ENCODE assay signal across 14 cellular contexts in genomic region chr3:123546133-123546755, GRCh38. TPM values are rescaled to one million over a fixed set of nuclear protein-coding genes. Genes with fewer than 3 reads are reported as not detected.
A peak's percentile ranks its signal among the peaks of the same experiment; 100 is the strongest.
DNase-seq lines count a peak whose midpoint lies in the region; ATAC-seq, FAIRE-seq and TF ChIP-seq lines count a peak whose summit lies in the region.
"Had no signal": no experiment of that assay in that cellular context is flagged by ENCODE, and none has a peak within 500 bp of the region (broad histone marks: within the 10 kb centered on the region; RNA-seq: fewer than 3 reads in every experiment).

No MANE protein-coding gene starts in this region.

- FAIRE-seq in H54 (lab: Jason Lieb, UNC), result peak; percentile 84

- no peaks in the 10 kb centered on the region for H3K9me3 Mint-ChIP-seq in CD8-positive, alpha-beta T cell
- H3K9me3 Mint-ChIP-seq: activated naive CD8-positive, alpha-beta T cell treated with anti-CD3 and anti-CD28 coated beads for 36 hours; naive thymus-derived CD4-positive, alpha-beta T cell had no signal

- ATAC-seq in CD8-positive, alpha-beta T cell, result no peak
- ATAC-seq: heart left ventricle; naive thymus-derived CD4-positive, alpha-beta T cell had no signal

- H3K9me3 ChIP-seq in CD8-positive, alpha-beta T cell (ENCODE audit: low read length), result no peaks in the 10 kb centered on the region
- H3K9me3 ChIP-seq in vagina, result no peaks in the 10 kb centered on the region
- H3K9me3 ChIP-seq: heart left ventricle, suprapubic skin had no signal

- no peak for TF ChIP-seq CTCF in fibroblast of the aortic adventitia (IDR thresholded peaks at IDR 0.05; ENCODE audit: insufficient read depth, low read length)
- no peak for TF ChIP-seq CTCF in CD8-positive, alpha-beta T cell (IDR thresholded peaks at IDR 0.05)
- TF ChIP-seq CTCF in vagina (IDR thresholded peaks at IDR 0.05), result no peak

- no peak for DNase-seq in H54 (ENCODE audit: insufficient read length, low spot score)
- peak; percentile 47 for DNase-seq in amniotic epithelial cell (ENCODE audit: low read depth)
- DNase-seq in fibroblast of the aortic adventitia (ENCODE audit: low read depth), result peak; percentile 31
- peak; percentile 58 for DNase-seq in skeletal muscle cell (ENCODE audit: low read depth)
- no peak for DNase-seq in NCI-H2196 (lab: John Stamatoyannopoulos, UW; ENCODE audit: unreplicated experiment)
- no peak for DNase-seq in CD8-positive, alpha-beta T cell
- no peak for DNase-seq in vagina (ENCODE audit: extremely low spot score in 2 of 2)
- DNase-seq in anterior cingulate cortex (lab: John Stamatoyannopoulos, UW), result no peak
- DNase-seq: activated CD8-positive, alpha-beta memory T cell treated with anti-CD3 and anti-CD28 coated beads, Interleukin-2, amount 50 U/mL, for 48 hours; activated naive CD8-positive, alpha-beta T cell treated with anti-CD3 and anti-CD28 coated beads for 36 hours; heart left ventricle; naive thymus-derived CD4-positive, alpha-beta T cell; WERI-Rb-1 had no signal

- POLR2A ChIA-PET in CD8-positive, alpha-beta T cell (lab: Charles Lee), result no interaction called here

- H3K4me1 Mint-ChIP-seq in CD8-positive, alpha-beta T cell (ENCODE audit: low read depth), result peaks cover 2% of the 10 kb centered on the region

- intact Hi-C loops in CD8-positive, alpha-beta T cell (cut with DNase I, micrococcal nuclease), result no loop called here
- intact Hi-C loops in vagina (cut with DNase I), result no loop called here

- TF ChIP-seq POLR2A in H54 (IDR thresholded peaks at IDR 0.05; ENCODE audit: low read depth, low read length) (no peak), vagina (IDR thresholded peaks at IDR 0.05) (no peak)

- no peak overlapping the region for H3K27ac ChIP-seq in CD8-positive, alpha-beta T cell (ENCODE audit: low read depth, low read length)
- no peak overlapping the region for H3K27ac ChIP-seq in vagina
- H3K27ac ChIP-seq: suprapubic skin, WERI-Rb-1 had no signal

- CTCF ChIA-PET in CD8-positive, alpha-beta T cell (lab: Charles Lee), result no interaction called here

- H3K4me3 ChIP-seq in fibroblast of the aortic adventitia (ENCODE audit: low read depth, low read length) (no peak overlapping the region), skeletal muscle cell (ENCODE audit: low read depth, low read length) (no peak overlapping the region), vagina (no peak overlapping the region)
- H3K4me3 ChIP-seq in CD8-positive, alpha-beta T cell (ENCODE audit: low read depth, low read length), result no peak overlapping the region
- H3K4me3 ChIP-seq: heart left ventricle, suprapubic skin had no signal

- H3K4me1 ChIP-seq in CD8-positive, alpha-beta T cell (ENCODE audit: insufficient read depth, low read length), result no peaks in the 10 kb centered on the region
- H3K4me1 ChIP-seq in vagina, result peaks cover 11% of the 10 kb centered on the region
- H3K4me1 ChIP-seq: suprapubic skin had no signal

- no peaks in the 10 kb centered on the region for H3K27me3 ChIP-seq in CD8-positive, alpha-beta T cell (ENCODE audit: insufficient read depth, low read length)
- H3K27me3 ChIP-seq in vagina, result no peaks in the 10 kb centered on the region
- H3K27me3 ChIP-seq: heart left ventricle, suprapubic skin had no signal

- H3K27ac Mint-ChIP-seq in CD8-positive, alpha-beta T cell, result no peak overlapping the region
- H3K27ac Mint-ChIP-seq: activated naive CD8-positive, alpha-beta T cell treated with anti-CD3 and anti-CD28 coated beads for 36 hours; naive thymus-derived CD4-positive, alpha-beta T cell had no signal

- peaks cover 49% of the 10 kb centered on the region for H3K36me3 Mint-ChIP-seq in CD8-positive, alpha-beta T cell

- no peaks in the 10 kb centered on the region for H3K27me3 Mint-ChIP-seq in CD8-positive, alpha-beta T cell (ENCODE audit: low read depth)
- H3K27me3 Mint-ChIP-seq: activated naive CD8-positive, alpha-beta T cell treated with anti-CD3 and anti-CD28 coated beads for 36 hours; naive thymus-derived CD4-positive, alpha-beta T cell had no signal

- H3K4me3 Mint-ChIP-seq in CD8-positive, alpha-beta T cell, result no peak overlapping the region
- H3K4me3 Mint-ChIP-seq: activated naive CD8-positive, alpha-beta T cell treated with anti-CD3 and anti-CD28 coated beads for 36 hours; naive thymus-derived CD4-positive, alpha-beta T cell had no signal

- peaks cover 5% of the 10 kb centered on the region for H3K36me3 ChIP-seq in CD8-positive, alpha-beta T cell (ENCODE audit: insufficient read depth, low read length)
- H3K36me3 ChIP-seq in vagina, result peaks cover 0 to 8% of the 10 kb centered on the region in 2 donors

RNA-seq across cellular contexts. Expression of gene HACD2, which starts 38.6 kb away (rescaled TPM):
- 14.9 and 30.4 TPM in 2 replicates for total RNA-seq in fibroblast of the aortic adventitia (ENCODE audit: low replicate concordance)
- 10 to 100 TPM; 12.9 to 13.4 TPM for total RNA-seq in CD8-positive, alpha-beta T cell
- 26.3 TPM for total RNA-seq in vagina

Comparison
In these comparisons a context has a peak if more than half of its experiments do, and no peak if none do; other contexts are left out.
1. DNase-seq: peak in amniotic epithelial cell (single experiment), fibroblast of the aortic adventitia (single experiment) and skeletal muscle cell (single experiment); none in H54 (single experiment), NCI-H2196 (single experiment), CD8-positive, alpha-beta T cell (0 of 7), vagina (0 of 2) and anterior cingulate cortex (0 of 58).